In the genomic region with DNA sequence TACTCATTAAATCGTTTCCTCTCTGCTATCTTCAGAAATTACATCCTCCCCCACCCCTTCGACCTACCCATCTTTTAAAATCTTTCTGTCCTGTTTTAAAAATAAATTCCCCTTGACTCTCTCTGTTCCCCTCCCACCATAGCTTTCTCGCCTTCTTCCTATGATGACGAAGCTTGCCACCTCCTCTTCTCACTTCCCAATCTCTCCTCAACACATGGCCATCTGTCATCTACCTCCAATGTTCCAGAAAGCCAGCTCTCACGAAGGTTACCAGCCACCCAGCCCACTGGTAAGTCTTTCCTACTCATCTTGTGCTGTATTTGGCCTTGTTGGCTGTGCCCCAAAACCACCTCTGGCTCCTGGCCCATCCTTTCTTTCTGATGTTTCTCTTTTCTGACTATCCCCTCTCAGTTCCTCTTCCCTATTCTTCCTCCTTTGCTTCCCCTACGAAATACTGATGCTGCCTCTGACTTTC, we compare ENCODE assay signal across 11 cellular contexts.
DNase-seq lines count a peak whose midpoint lies in the region; ATAC-seq, FAIRE-seq and TF ChIP-seq lines count a peak whose summit lies in the region.
"Had no signal": no experiment of that assay in that cellular context is flagged by ENCODE, and none has a peak within 500 bp of the region (broad histone marks: within the 10 kb centered on the region; RNA-seq: fewer than 3 reads in every experiment).

No MANE protein-coding gene starts in this region.

- no peak for TF ChIP-seq CTCF in thyroid gland (IDR thresholded peaks at IDR 0.05)

- no peaks in the 10 kb centered on the region for H3K79me2 ChIP-seq in Karpas-422 (ENCODE audit: low read length)

- H3K36me3 Mint-ChIP-seq in activated naive CD8-positive, alpha-beta T cell treated with anti-CD3 and anti-CD28 coated beads, Interleukin-2, amount 50 U/mL, for 24 hours (ENCODE audit: low read depth) = no peaks in the 10 kb centered on the region
- H3K36me3 Mint-ChIP-seq in activated naive CD8-positive, alpha-beta T cell treated with anti-CD3 and anti-CD28 coated beads for 36 hours = no peaks in the 10 kb centered on the region

- H3K4me3 ChIP-seq in thyroid gland (replicated peaks in 1 of 3) (no peak overlapping the region), Karpas-422 (ENCODE audit: low read length) (no peak overlapping the region)

- no peak overlapping the region for H3K27ac Mint-ChIP-seq in activated naive CD8-positive, alpha-beta T cell treated with anti-CD3 and anti-CD28 coated beads, Interleukin-2, amount 50 U/mL, for 24 hours
- no peak overlapping the region for H3K27ac Mint-ChIP-seq in activated naive CD8-positive, alpha-beta T cell treated with anti-CD3 and anti-CD28 coated beads for 36 hours

- peak; percentile 3 for DNase-seq in activated naive CD8-positive, alpha-beta T cell treated with anti-CD3 and anti-CD28 coated beads, Interleukin-2, amount 50 U/mL, for 24 hours
- DNase-seq in activated naive CD8-positive, alpha-beta T cell treated with anti-CD3 and anti-CD28 coated beads for 36 hours = no peak
- DNase-seq in amygdala (lab: John Stamatoyannopoulos, UW) (peak in 40 of 56 donors; percentile 1 to 85 (median 26)), thyroid gland (peak; percentile 26 to 38), SK-N-DZ (ENCODE audit: low spot score) (no peak), Karpas-422 (no peak), H54 (ENCODE audit: insufficient read length, low spot score) (no peak)
- DNase-seq: effector CD4-positive, alpha-beta T cell; IMR-90; SHP77 treated with DMSO at 0.1 percent for 48 hours had no signal

- no peaks in the 10 kb centered on the region for H3K36me3 ChIP-seq in thyroid gland
- no peaks in the 10 kb centered on the region for H3K36me3 ChIP-seq in Karpas-422 (ENCODE audit: insufficient read depth, low read length)

- TF ChIP-seq POLR2A in thyroid gland (IDR thresholded peaks at IDR 0.05) = no peak
- TF ChIP-seq POLR2A in H54 (IDR thresholded peaks at IDR 0.05; ENCODE audit: low read depth, low read length) = no peak

- H4K20me1 ChIP-seq in Karpas-422 (ENCODE audit: insufficient read depth, low read depth, low read length) = no peaks in the 10 kb centered on the region

- H3K27me3 ChIP-seq in thyroid gland (no peaks in the 10 kb centered on the region), Karpas-422 (ENCODE audit: low read length) (no peaks in the 10 kb centered on the region)

- ATAC-seq in activated naive CD8-positive, alpha-beta T cell treated with anti-CD3 and anti-CD28 coated beads, Interleukin-2, amount 50 U/mL, for 24 hours = peak; percentile 54
- ATAC-seq in HG03175 (IDR thresholded peaks at IDR 0.05; ENCODE audit: unreplicated experiment) = peak; percentile 62

- 73 to 83% methylated on average over 6 of the region's 6 CpGs for WGBS in thyroid gland, 2 donors

- H3K27ac ChIP-seq in thyroid gland = no peak overlapping the region
- H3K27ac ChIP-seq in Karpas-422 (ENCODE audit: low read length) = no peak overlapping the region

- H3K4me1 ChIP-seq in thyroid gland (peaks cover 12% of the 10 kb centered on the region in 2 donors), Karpas-422 (ENCODE audit: low read length) (no peaks in the 10 kb centered on the region)

- no peaks in the 10 kb centered on the region for H3K9me2 ChIP-seq in Karpas-422 (replicated peaks; ENCODE audit: insufficient read depth, low read length)

- no peaks in the 10 kb centered on the region for H3K9me3 Mint-ChIP-seq in activated naive CD8-positive, alpha-beta T cell treated with anti-CD3 and anti-CD28 coated beads, Interleukin-2, amount 50 U/mL, for 24 hours
- H3K9me3 Mint-ChIP-seq in activated naive CD8-positive, alpha-beta T cell treated with anti-CD3 and anti-CD28 coated beads for 36 hours = no peaks in the 10 kb centered on the region

- peaks cover 8% of the 10 kb centered on the region for H3K27me3 Mint-ChIP-seq in activated naive CD8-positive, alpha-beta T cell treated with anti-CD3 and anti-CD28 coated beads, Interleukin-2, amount 50 U/mL, for 24 hours
- H3K27me3 Mint-ChIP-seq in activated naive CD8-positive, alpha-beta T cell treated with anti-CD3 and anti-CD28 coated beads for 36 hours = peaks cover 12% of the 10 kb centered on the region

- H3K9ac ChIP-seq in Karpas-422 (ENCODE audit: low read length) = no peak overlapping the region

- intact Hi-C loops in thyroid gland (cut with DNase I) = no loop called here

- H3K4me3 Mint-ChIP-seq in activated naive CD8-positive, alpha-beta T cell treated with anti-CD3 and anti-CD28 coated beads, Interleukin-2, amount 50 U/mL, for 24 hours = no peak overlapping the region
- H3K4me3 Mint-ChIP-seq in activated naive CD8-positive, alpha-beta T cell treated with anti-CD3 and anti-CD28 coated beads for 36 hours = no peak overlapping the region

- H3K9me3 ChIP-seq in thyroid gland (no peaks in the 10 kb centered on the region), Karpas-422 (ENCODE audit: low read length) (no peaks in the 10 kb centered on the region)

- H3K4me2 ChIP-seq in Karpas-422 (ENCODE audit: low read depth, low read length, poor library complexity, severe bottlenecking) = no peak overlapping the region

- H2AFZ ChIP-seq in Karpas-422 (ENCODE audit: low read length) = no peak overlapping the region

- no peaks in the 10 kb centered on the region for H3K4me1 Mint-ChIP-seq in activated naive CD8-positive, alpha-beta T cell treated with anti-CD3 and anti-CD28 coated beads, Interleukin-2, amount 50 U/mL, for 24 hours
- no peaks in the 10 kb centered on the region for H3K4me1 Mint-ChIP-seq in activated naive CD8-positive, alpha-beta T cell treated with anti-CD3 and anti-CD28 coated beads for 36 hours

- FAIRE-seq in H54 (lab: Jason Lieb, UNC) = no peak

Comparison
In these comparisons a context has a peak if more than half of its experiments do, and no peak if none do; other contexts are left out.
1. DNase-seq: peak in activated naive CD8-positive, alpha-beta T cell treated with anti-CD3 and anti-CD28 coated beads, Interleukin-2, amount 50 U/mL, for 24 hours (single experiment), amygdala (40 of 56) and thyroid gland (2 of 2); none in activated naive CD8-positive, alpha-beta T cell treated with anti-CD3 and anti-CD28 coated beads for 36 hours (single experiment), SK-N-DZ (single experiment), Karpas-422 (single experiment) and H54 (single experiment).